Comparison of ENCODE assay signal across 9 cellular contexts in genomic region chr16:73016488-73016830, GRCh38.
DNase-seq lines count a peak whose midpoint lies in the region; ATAC-seq and TF ChIP-seq lines count a peak whose summit lies in the region.
"Had no signal": no experiment of that assay in that cellular context is flagged by ENCODE, and none has a peak within 500 bp of the region (broad histone marks: within the 10 kb centered on the region; RNA-seq: fewer than 3 reads in every experiment).

No MANE protein-coding gene starts in this region.

- peaks cover 48% of the 10 kb centered on the region for H3K4me1 Mint-ChIP-seq in nephron

- TF ChIP-seq CTCF in nephron (IDR thresholded peaks at IDR 0.05; ENCODE audit: unreplicated experiment in 3 of 3) = no peak

- H3K9me3 Mint-ChIP-seq in nephron = no peaks in the 10 kb centered on the region

- peaks cover 11% of the 10 kb centered on the region for H3K27me3 Mint-ChIP-seq in nephron (ENCODE audit: low read depth)
- H3K27me3 Mint-ChIP-seq: activated naive CD8-positive, alpha-beta T cell had no signal

- DNase-seq in HEK293T (ENCODE audit: extremely low spot score) (no peak), HuH-7 (ENCODE audit: low spot score) (peak; percentile 68), AG20443 (ENCODE audit: low spot score) (no peak), NCI-H2029 (lab: John Stamatoyannopoulos, UW) (no peak), NAMALWA (ENCODE audit: low spot score) (no peak)
- DNase-seq in activated naive CD4-positive, alpha-beta T cell treated with Interleukin-2 at 50 U/mL for 16 hours = no peak

- peak; percentile 64 for ATAC-seq in GM18511 (IDR thresholded peaks at IDR 0.05; ENCODE audit: unreplicated experiment)

- peak overlapping the region in 1 of 3 experiments; percentile 2 for H3K4me3 Mint-ChIP-seq in nephron
- H3K4me3 Mint-ChIP-seq: activated naive CD8-positive, alpha-beta T cell had no signal

- H3K36me3 Mint-ChIP-seq in nephron (ENCODE audit: low read depth) = peaks cover 4% of the 10 kb centered on the region
- H3K36me3 Mint-ChIP-seq: activated naive CD8-positive, alpha-beta T cell had no signal

- CTCF ChIA-PET in HEK293T (lab: Yijun Ruan, JAX) = no interaction called here

- H3K27ac Mint-ChIP-seq in nephron = peak overlapping the region; percentile 24 to 89 (median 39)
- H3K27ac Mint-ChIP-seq: activated naive CD8-positive, alpha-beta T cell had no signal

- POLR2A ChIA-PET in HEK293T (lab: Yijun Ruan, JAX) = no interaction called here

TF ChIP-seq in HEK293T, 16 proteins besides CTCF, POLR2A, EP300 and RAD21:
- TF ChIP-seq LEF1 (IDR thresholded peaks at IDR 0.05; ENCODE audit: borderline replicate concordance) (no peak), PKNOX1 (IDR thresholded peaks at IDR 0.05) (peak; percentile 37; the same call in 1 of the 2 replicates)
